Comparison of ENCODE assay signal across 20 cellular contexts in the genomic region with DNA sequence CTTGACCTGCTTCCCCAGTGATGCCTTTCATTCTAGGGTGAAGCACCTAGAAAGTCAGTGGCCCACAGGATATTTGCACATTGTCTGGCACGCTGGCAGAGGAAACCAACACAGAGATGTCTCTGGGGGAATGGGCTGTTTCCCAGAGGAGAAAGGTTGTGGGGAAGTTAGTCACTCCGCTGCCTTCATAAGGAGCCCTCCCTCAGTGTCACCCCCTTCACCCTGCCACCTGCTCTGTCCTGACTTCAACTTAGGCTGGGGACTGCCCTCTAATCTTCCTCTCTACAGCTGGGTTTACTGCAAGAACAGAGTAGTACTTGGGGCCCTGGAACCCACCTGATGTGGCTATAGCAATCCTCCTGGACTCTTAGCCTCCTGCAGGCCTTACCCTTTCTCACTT. TPM values are rescaled to one million over a fixed set of nuclear protein-coding genes. Genes with fewer than 3 reads are reported as not detected.
"Had no signal": no experiment of that assay in that cellular context is flagged by ENCODE, and none has a peak within 500 bp of the region (broad histone marks: within the 10 kb centered on the region; RNA-seq: fewer than 3 reads in every experiment).

No MANE protein-coding gene starts in this region.

- H3K4me1 Mint-ChIP-seq: activated CD4-positive, alpha-beta T cell treated with anti-CD3 and anti-CD28 coated beads, Interleukin-2, amount 10 ng/mL, durations not matched to agents 7 days and 5 days; central memory CD8-positive, alpha-beta T cell had no signal

- H3K4me3 ChIP-seq: body of pancreas, colonic mucosa, esophagus muscularis mucosa, gastroesophageal sphincter, lower lobe of right lung, vagina had no signal

- H3K4me1 ChIP-seq: colonic mucosa had no signal

- H3K27me3 ChIP-seq: body of pancreas, colonic mucosa, esophagus muscularis mucosa, gastroesophageal sphincter, vagina had no signal

- H3K36me3 Mint-ChIP-seq: activated naive CD8-positive, alpha-beta T cell treated with anti-CD3 and anti-CD28 coated beads, Interleukin-2, amount 10 ng/mL, durations not matched to agents 7 days and 5 days; immature natural killer cell had no signal

- H3K9me3 ChIP-seq: body of pancreas, colonic mucosa, esophagus muscularis mucosa, gastroesophageal sphincter, lower lobe of right lung, vagina had no signal

- H3K27ac ChIP-seq: body of pancreas, colonic mucosa, lower lobe of right lung, vagina had no signal

- H3K4me3 Mint-ChIP-seq: activated CD4-positive, alpha-beta T cell treated with anti-CD3 and anti-CD28 coated beads, Interleukin-2, amount 10 ng/mL, durations not matched to agents 7 days and 5 days; activated CD8-positive, alpha-beta T cell treated with anti-CD3 and anti-CD28 coated beads, Interleukin-2, amount 10 ng/mL, durations not matched to agents 7 days and 5 days; activated naive CD8-positive, alpha-beta T cell treated with anti-CD3 and anti-CD28 coated beads, Interleukin-2, amount 10 ng/mL, durations not matched to agents 7 days and 5 days; activated T-cell treated with anti-CD3 and anti-CD28 coated beads, Interleukin-2, amount 50 U/mL, for 24 hours; central memory CD8-positive, alpha-beta T cell; immature natural killer cell; nephron had no signal

- H3K9me3 Mint-ChIP-seq: activated CD4-positive, alpha-beta T cell treated with anti-CD3 and anti-CD28 coated beads, Interleukin-2, amount 10 ng/mL, durations not matched to agents 7 days and 5 days; activated naive CD8-positive, alpha-beta T cell treated with anti-CD3 and anti-CD28 coated beads, Interleukin-2, amount 10 ng/mL, durations not matched to agents 7 days and 5 days; activated T-cell treated with anti-CD3 and anti-CD28 coated beads, Interleukin-2, amount 50 U/mL, for 24 hours; activated T-helper 2 cell treated with anti-CD3 and anti-CD28 coated beads, Interferon-gamma antibody, Interleukin-2, Interleukin-4, amounts not matched to agents 10 μg/mL and 5 μg/mL and 100 μg/mL, durations not matched to agents 14 hours and 24 hours and 36 hours; central memory CD8-positive, alpha-beta T cell; immature natural killer cell; nephron had no signal

- H3K27ac Mint-ChIP-seq: activated CD4-positive, alpha-beta T cell treated with anti-CD3 and anti-CD28 coated beads, Interleukin-2, amount 10 ng/mL, durations not matched to agents 7 days and 5 days; activated CD8-positive, alpha-beta T cell treated with anti-CD3 and anti-CD28 coated beads, Interleukin-2, amount 10 ng/mL, durations not matched to agents 7 days and 5 days; activated naive CD8-positive, alpha-beta T cell treated with anti-CD3 and anti-CD28 coated beads, Interleukin-2, amount 10 ng/mL, durations not matched to agents 7 days and 5 days; activated T-cell treated with anti-CD3 and anti-CD28 coated beads, Interleukin-2, amount 50 U/mL, for 24 hours; activated T-helper 2 cell treated with anti-CD3 and anti-CD28 coated beads, Interferon-gamma antibody, Interleukin-2, Interleukin-4, amounts not matched to agents 10 μg/mL and 5 μg/mL and 100 μg/mL, durations not matched to agents 14 hours and 24 hours and 36 hours; immature natural killer cell had no signal

- H3K36me3 ChIP-seq: colonic mucosa had no signal

- DNase-seq: activated CD4-positive, alpha-beta T cell treated with anti-CD3 and anti-CD28 coated beads, Interleukin-2, amount 10 ng/mL, durations not matched to agents 7 days and 5 days; activated CD4-positive, CD25-positive, alpha-beta regulatory T cell; activated CD8-positive, alpha-beta T cell treated with anti-CD3 and anti-CD28 coated beads, Interleukin-2, amount 10 ng/mL, durations not matched to agents 7 days and 5 days; activated naive CD4-positive, alpha-beta T cell treated with Interleukin-2 at 50 U/mL for 16 hours; activated naive CD8-positive, alpha-beta T cell treated with anti-CD3 and anti-CD28 coated beads, Interleukin-2, amount 10 ng/mL, durations not matched to agents 7 days and 5 days; activated T-cell treated with anti-CD3 and anti-CD28 coated beads, Interleukin-2, amount 50 U/mL, for 24 hours; body of pancreas; colonic mucosa; immature natural killer cell; lower lobe of right lung; occipital lobe; stimulated activated CD4-positive, alpha-beta T cell treated with anti-CD3 and anti-CD28 coated beads, Interleukin-2, amount 100 ng/mL, for 24 hours; stimulated activated naive CD8-positive, alpha-beta T cell treated with anti-CD3 and anti-CD28 coated beads, Interleukin-15, Interleukin-2, amounts not matched to agents 100 U/mL and 50 U/mL, for 24 hours; trophoblast cell had no signal

- ATAC-seq: activated CD8-positive, alpha-beta T cell treated with anti-CD3 and anti-CD28 coated beads, Interleukin-2, amount 10 ng/mL, durations not matched to agents 7 days and 5 days; body of pancreas; gastroesophageal sphincter; lower lobe of right lung; stimulated activated naive CD8-positive, alpha-beta T cell treated with anti-CD3 and anti-CD28 coated beads, Interleukin-15, Interleukin-2, amounts not matched to agents 100 U/mL and 50 U/mL, for 24 hours had no signal

RNA-seq across cellular contexts. Expression of gene LAMB2, which starts 44.2 kb away (rescaled TPM):
- total RNA-seq: activated CD4-positive, alpha-beta T cell treated with anti-CD3 and anti-CD28 coated beads, Interleukin-2, amount 10 ng/mL, durations not matched to agents 7 days and 5 days had no signal
